Comparison of ENCODE assay signal across 18 cellular contexts in genomic region chr9:29969408-29969807, GRCh38.
"Had no signal": no experiment of that assay in that cellular context is flagged by ENCODE, and none has a peak within 500 bp of the region (broad histone marks: within the 10 kb centered on the region; RNA-seq: fewer than 3 reads in every experiment).

No MANE protein-coding gene starts in this region.

- ATAC-seq: foreskin keratinocyte, gastroesophageal sphincter, heart left ventricle, left colon, left lobe of liver had no signal

- H3K4me1 Mint-ChIP-seq: immature natural killer cell, memory B cell had no signal

- H3K27me3 Mint-ChIP-seq: dendritic cell treated with granulocyte-macrophage colony-stimulating factor and Interleukin-4, amounts not matched to agents 40 ng/mL and 50 ng/mL, for 4 days; memory B cell had no signal

- H3K27ac Mint-ChIP-seq: dendritic cell treated with granulocyte-macrophage colony-stimulating factor and Interleukin-4, amounts not matched to agents 40 ng/mL and 50 ng/mL, for 4 days; immature natural killer cell; memory B cell had no signal

- H3K9me3 Mint-ChIP-seq: dendritic cell treated with granulocyte-macrophage colony-stimulating factor and Interleukin-4, amounts not matched to agents 40 ng/mL and 50 ng/mL, for 4 days had no signal

- H3K36me3 Mint-ChIP-seq: immature natural killer cell, memory B cell had no signal

- DNase-seq: colonic mucosa; cortex of kidney; effector memory CD4-positive, alpha-beta T cell; foreskin keratinocyte; hypothalamus; immature natural killer cell; islet precursor cell; kidney glomerular epithelial cell; left colon; left ventricle myocardium inferior; mammary epithelial cell; mesendoderm; midbrain had no signal

- H3K4me3 Mint-ChIP-seq: dendritic cell treated with granulocyte-macrophage colony-stimulating factor and Interleukin-4, amounts not matched to agents 40 ng/mL and 50 ng/mL, for 4 days; immature natural killer cell; memory B cell had no signal
